Comparison of ENCODE assay signal across 25 cellular contexts in the genomic region with DNA sequence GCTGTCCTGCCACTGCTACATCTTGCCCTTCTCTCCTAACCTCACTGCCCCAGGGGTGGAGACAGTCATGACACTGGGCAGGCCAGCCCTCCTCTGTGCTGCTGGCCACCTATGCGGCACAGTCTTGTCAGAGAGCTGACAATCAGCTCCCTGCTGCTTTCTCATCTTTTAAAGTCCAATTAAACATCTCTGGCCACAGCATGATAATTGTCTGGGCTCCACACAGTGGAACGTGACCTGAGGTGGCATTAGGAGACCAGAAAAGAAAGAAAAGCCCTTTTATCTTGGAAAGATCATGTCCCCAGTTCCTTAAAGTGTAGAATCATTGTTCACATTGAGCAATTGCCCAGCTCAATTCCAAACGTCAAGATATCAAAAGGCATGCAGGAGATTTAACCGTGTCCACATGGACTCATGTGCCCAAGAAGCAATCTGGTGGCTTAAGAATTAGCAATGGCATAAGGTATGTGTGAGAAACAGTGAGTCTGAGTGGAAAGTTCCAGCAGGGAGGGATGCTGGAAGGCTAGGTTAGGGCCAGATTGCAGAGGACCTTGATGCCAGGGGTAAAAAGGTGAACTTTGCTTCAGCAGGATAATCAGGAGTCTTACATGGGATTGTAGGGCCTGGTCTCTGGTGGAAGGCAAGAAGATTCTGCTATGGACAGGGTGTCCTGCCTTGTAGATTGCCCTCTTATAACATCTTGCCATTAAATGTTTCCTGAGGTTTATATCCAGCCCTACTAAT. TPM values are rescaled to one million over a fixed set of nuclear protein-coding genes. Genes with fewer than 3 reads are reported as not detected.
DNase-seq lines count a peak whose midpoint lies in the region; ATAC-seq and TF ChIP-seq lines count a peak whose summit lies in the region.
"Had no signal": no experiment of that assay in that cellular context is flagged by ENCODE, and none has a peak within 500 bp of the region (broad histone marks: within the 10 kb centered on the region; RNA-seq: fewer than 3 reads in every experiment).

No MANE protein-coding gene starts in this region.

- H3K9ac ChIP-seq in endodermal cell (ENCODE audit: extremely low read depth, low read length, poor library complexity, severe bottlenecking): no peak overlapping the region
- H3K9ac ChIP-seq: BLaER1, SK-N-SH had no signal

- no peak overlapping the region for H3K27ac Mint-ChIP-seq in endodermal cell
- H3K27ac Mint-ChIP-seq: activated naive CD8-positive, alpha-beta T cell treated with anti-CD3 and anti-CD28 coated beads for 36 hours; stimulated activated naive CD8-positive, alpha-beta T cell treated with anti-CD3 and anti-CD28 coated beads, Interleukin-15, Interleukin-2, amounts not matched to agents 100 ng/mL and 50 ng/mL, for 24 hours had no signal

- H3K4me1 ChIP-seq in HEK293 (ENCODE audit: control insufficient read depth, insufficient read depth, low read length): no peaks in the 10 kb centered on the region
- no peaks in the 10 kb centered on the region for H3K4me1 ChIP-seq in endodermal cell (ENCODE audit: control insufficient read depth, insufficient read depth, low read length)
- H3K4me1 ChIP-seq in right lobe of liver: peaks cover 0 to 25% (median 12%) of the 10 kb centered on the region in 4 donors
- no peaks in the 10 kb centered on the region for H3K4me1 ChIP-seq in ascending aorta
- H3K4me1 ChIP-seq: BLaER1, prostate gland had no signal

- WGBS in endodermal cell (ENCODE audit: insufficient coverage in 1 of 2, insufficient read length in 1 of 2), 2 experiments: 55 to 77% methylated on average over 4 of the region's 4 CpGs
- 18% methylated on average over 4 of the region's 4 CpGs for WGBS in right lobe of liver (ENCODE audit: insufficient coverage, low coverage, low lambda C conversion rate, missing lambda C conversion rate)

- peak; percentile 76 to 94 (median 88) for ATAC-seq in right lobe of liver

- H3K36me3 Mint-ChIP-seq in endodermal cell (ENCODE audit: low read depth): no peaks in the 10 kb centered on the region
- H3K36me3 Mint-ChIP-seq: activated naive CD8-positive, alpha-beta T cell treated with anti-CD3 and anti-CD28 coated beads for 36 hours had no signal

- H3K27ac ChIP-seq in HEK293 (ENCODE audit: extremely low read depth, low read depth, low read length) (no peak overlapping the region), endodermal cell (ENCODE audit: low read depth, low read length) (peak overlapping the region; percentile 36), right lobe of liver (peak overlapping the region; percentile 62 to 97 (median 94)), ascending aorta (no peak overlapping the region)
- H3K27ac ChIP-seq: BLaER1, prostate gland had no signal

- POLR2A ChIA-PET in HEK293 (lab: Yijun Ruan, JAX): no interaction called here

- H3K9me3 ChIP-seq in HEK293 (ENCODE audit: control insufficient read depth, insufficient read depth, low read depth, low read length) (no peaks in the 10 kb centered on the region), endodermal cell (ENCODE audit: control insufficient read depth, low read length) (no peaks in the 10 kb centered on the region), right lobe of liver (no peaks in the 10 kb centered on the region), ascending aorta (no peaks in the 10 kb centered on the region)
- H3K9me3 ChIP-seq: BLaER1, prostate gland, SK-N-SH had no signal

- peaks cover 11% of the 10 kb centered on the region for H3K4me1 Mint-ChIP-seq in endodermal cell
- H3K4me1 Mint-ChIP-seq: activated naive CD8-positive, alpha-beta T cell treated with anti-CD3 and anti-CD28 coated beads for 36 hours; central memory CD8-positive, alpha-beta T cell had no signal

- no peaks in the 10 kb centered on the region for H3K36me3 ChIP-seq in HEK293 (ENCODE audit: control insufficient read depth in 2 of 2, insufficient read depth in 1 of 2, low read length in 2 of 2)
- H3K36me3 ChIP-seq in endodermal cell (ENCODE audit: control insufficient read depth, insufficient read depth, low read length): no peaks in the 10 kb centered on the region
- H3K36me3 ChIP-seq in right lobe of liver: no peaks in the 10 kb centered on the region
- no peaks in the 10 kb centered on the region for H3K36me3 ChIP-seq in ascending aorta
- H3K36me3 ChIP-seq: BLaER1, prostate gland had no signal

- peaks cover 11% of the 10 kb centered on the region for H3K27me3 Mint-ChIP-seq in endodermal cell (ENCODE audit: insufficient read depth)

- no peaks in the 10 kb centered on the region for H3K27me3 ChIP-seq in endodermal cell (ENCODE audit: control insufficient read depth, insufficient read depth, low read length, poor library complexity, severe bottlenecking)
- no peaks in the 10 kb centered on the region for H3K27me3 ChIP-seq in right lobe of liver
- no peaks in the 10 kb centered on the region for H3K27me3 ChIP-seq in ascending aorta
- H3K27me3 ChIP-seq: BLaER1 had no signal

- CTCF ChIA-PET in HEK293 (lab: Yijun Ruan, JAX): no interaction called here

- no peak overlapping the region for H3K4me3 Mint-ChIP-seq in endodermal cell
- H3K4me3 Mint-ChIP-seq: activated naive CD8-positive, alpha-beta T cell treated with anti-CD3 and anti-CD28 coated beads for 36 hours; central memory CD8-positive, alpha-beta T cell; stimulated activated naive CD8-positive, alpha-beta T cell treated with anti-CD3 and anti-CD28 coated beads, Interleukin-15, Interleukin-2, amounts not matched to agents 100 ng/mL and 50 ng/mL, for 24 hours had no signal

- no peak for DNase-seq in endodermal cell
- peak; percentile 46 to 82 (median 81) for DNase-seq in right lobe of liver
- DNase-seq in retina: peak; percentile 40
- no peak for DNase-seq in activated CD4-positive, alpha-beta T cell treated with anti-CD3 and anti-CD28 coated beads for 1 hour
- no peak for DNase-seq in KG1 (lab: John Stamatoyannopoulos, UW)
- no peak for DNase-seq in ascending aorta (ENCODE audit: low spot score in 2 of 2)
- DNase-seq: activated CD4-positive, alpha-beta T cell treated with anti-CD3 and anti-CD28 coated beads for 4 hours; activated CD8-positive, alpha-beta memory T cell treated with anti-CD3 and anti-CD28 coated beads for 24 hours; activated effector memory CD4-positive, alpha-beta T cell treated with Interleukin-2 at 50 U/mL for 16 hours; activated naive CD8-positive, alpha-beta T cell treated with anti-CD3 and anti-CD28 coated beads for 36 hours; COR-L47; dermis blood vessel endothelial cell; DMS79 treated with DMSO at 0.1 percent for 48 hours; HCEC 1CT; NCI-H1417 treated with DMSO at 0.1 percent for 48 hours; NCI-H2107; NCI-H446 treated with DMSO at 0.1 percent for 48 hours; T-helper 2 cell had no signal

- TF ChIP-seq CTCF in HEK293 (tag by site-specific recombination; IDR thresholded peaks at IDR 0.05): no peak
- TF ChIP-seq CTCF in endodermal cell (conservative IDR thresholded peaks at IDR 0.05): no peak
- TF ChIP-seq CTCF in right lobe of liver (IDR thresholded peaks at IDR 0.05): no peak
- TF ChIP-seq CTCF in ascending aorta (IDR thresholded peaks at IDR 0.05): no peak

- no peak for TF ChIP-seq POLR2A in right lobe of liver (IDR thresholded peaks at IDR 0.05)

- peaks cover 4% of the 10 kb centered on the region for H3K9me3 Mint-ChIP-seq in endodermal cell
- H3K9me3 Mint-ChIP-seq: activated naive CD8-positive, alpha-beta T cell treated with anti-CD3 and anti-CD28 coated beads for 36 hours; central memory CD8-positive, alpha-beta T cell; stimulated activated naive CD8-positive, alpha-beta T cell treated with anti-CD3 and anti-CD28 coated beads, Interleukin-15, Interleukin-2, amounts not matched to agents 100 ng/mL and 50 ng/mL, for 24 hours had no signal

- H3K4me3 ChIP-seq in HEK293 (ENCODE audit: low read depth, low read length): no peak overlapping the region
- H3K4me3 ChIP-seq in endodermal cell (ENCODE audit: low read length): no peak overlapping the region
- H3K4me3 ChIP-seq in right lobe of liver: peak overlapping the region in 1 of 3 donors; percentile 5
- no peak overlapping the region for H3K4me3 ChIP-seq in ascending aorta
- H3K4me3 ChIP-seq: BLaER1, lung, prostate gland had no signal

- intact Hi-C loops in right lobe of liver (cut with DNase I) (no loop called here), ascending aorta (cut with DNase I) (no loop called here)

TF ChIP-seq in HEK293, 187 proteins besides CTCF, POLR2A, EP300 and RAD21:
- TF ChIP-seq ZIC2 (tag by site-specific recombination; IDR thresholded peaks at IDR 0.05) (peak; percentile 60), ZNF664 (tag by site-specific recombination; IDR thresholded peaks at IDR 0.05) (no peak)
TF ChIP-seq in HEK293: peak in this region for 1.

RNA-seq across cellular contexts. Expression of gene CACNA1D, which starts 15.3 kb away (rescaled TPM):
- total RNA-seq in endodermal cell: 1 to 10 TPM; 2.2 to 3.8 TPM
- polyA plus RNA-seq in endodermal cell (2013, experiment 1 of 2): 0.61 TPM
- 0.79 TPM for polyA plus RNA-seq in endodermal cell (2013, experiment 2 of 2)
- total RNA-seq in right lobe of liver: 10 to 100 TPM in 2 of 6 experiments, 1 to 10 TPM in 4; 5.5 to 12.7 (median 9.3) TPM
- total RNA-seq in ascending aorta: 0.43 TPM
- total RNA-seq: activated naive CD8-positive, alpha-beta T cell treated with anti-CD3 and anti-CD28 coated beads for 36 hours; dermis blood vessel endothelial cell had no signal

Comparison
In these comparisons a context has a peak if more than half of its experiments do, and no peak if none do; other contexts are left out.
1. H3K27ac ChIP-seq: peak in endodermal cell (single experiment) and right lobe of liver (3 of 3); none in HEK293 (single experiment) and ascending aorta (0 of 2).
2. DNase-seq: peak in right lobe of liver (3 of 3) and retina (single experiment); none in endodermal cell (single experiment), activated CD4-positive, alpha-beta T cell treated with anti-CD3 and anti-CD28 coated beads for 1 hour (single experiment), KG1 (single experiment) and ascending aorta (0 of 2).